8 cellular contexts compared by ENCODE assay signal in genomic region chr10:42551582-42552187, GRCh38.
DNase-seq lines count a peak whose midpoint lies in the region; ATAC-seq, FAIRE-seq and TF ChIP-seq lines count a peak whose summit lies in the region.

No MANE protein-coding gene starts in this region.

- intact Hi-C loops in activated B cell treated with CpG ODN at 0.5 μM for 24 hours (cut with micrococcal nuclease) (loop anchor here (1.0 to 2.0 kb wide), 10 partner anchors 87 to 1097 kb away; partner anchors contain the start of genes BMS1, CSGALNACT2, HNRNPF and ZNF239), left ventricle myocardium inferior (cut with micrococcal nuclease) (no loop called here)

- WGBS in small intestine, 3 donors: 51 to 53% (median 52%) methylated on average over 24 of the region's 24 CpGs

- peaks cover 41% of the 10 kb centered on the region for H3K4me1 Mint-ChIP-seq in activated B cell treated with CpG ODN at 0.5 μM for 24 hours

- peaks cover 2% of the 10 kb centered on the region for H3K9me3 Mint-ChIP-seq in activated B cell treated with CpG ODN at 0.5 μM for 24 hours

- no peak for FAIRE-seq in small intestine (lab: Jason Lieb, UNC)

- H3K27me3 Mint-ChIP-seq in activated B cell treated with CpG ODN at 0.5 μM for 24 hours: no peaks in the 10 kb centered on the region

- ATAC-seq in activated B cell treated with CpG ODN at 0.5 μM for 24 hours (ENCODE audit: low read depth) (no peak), HG02973 (IDR thresholded peaks at IDR 0.05; ENCODE audit: unreplicated experiment) (no peak)

- peak overlapping the region; percentile 89 for H3K27ac Mint-ChIP-seq in activated B cell treated with CpG ODN at 0.5 μM for 24 hours

- H3K4me1 ChIP-seq in left ventricle myocardium inferior (peaks cover 30% of the 10 kb centered on the region), small intestine (ENCODE audit: control insufficient read depth in 2 of 2, insufficient read depth in 1 of 2, low read depth in 1 of 2, low read length in 1 of 2) (peaks cover 0 to 3% of the 10 kb centered on the region in 2 donors)

- H3K9me3 ChIP-seq in left ventricle myocardium inferior (replicated peaks): peaks cover 10% of the 10 kb centered on the region
- no peaks in the 10 kb centered on the region for H3K9me3 ChIP-seq in small intestine (ENCODE audit: control insufficient read depth, low read depth)

- H3K27me3 ChIP-seq in left ventricle myocardium inferior (ENCODE audit: low read depth) (no peaks in the 10 kb centered on the region), small intestine (ENCODE audit: control insufficient read depth in 2 of 2, insufficient read depth in 2 of 2, low read length in 2 of 2) (no peaks in the 10 kb centered on the region)

- peak overlapping the region; percentile 76 for H3K27ac ChIP-seq in left ventricle myocardium inferior (replicated peaks)
- H3K27ac ChIP-seq in small intestine (ENCODE audit: low read depth in 1 of 2, low read length in 1 of 2): no peak overlapping the region

- TF ChIP-seq CTCF in activated B cell treated with CpG ODN at 0.5 μM for 24 hours (IDR thresholded peaks at IDR 0.05) (no peak), left ventricle myocardium inferior (IDR thresholded peaks at IDR 0.05; ENCODE audit: borderline replicate concordance) (no peak)

- H3K36me3 ChIP-seq in left ventricle myocardium inferior (peaks cover 8% of the 10 kb centered on the region), small intestine (ENCODE audit: control insufficient read depth in 2 of 2, insufficient read depth in 2 of 2, low read length in 2 of 2) (no peaks in the 10 kb centered on the region)

- CTCF ChIA-PET in activated B cell treated with CpG ODN at 0.5 μM for 24 hours (lab: Charles Lee): no interaction called here

- POLR2A ChIA-PET in activated B cell treated with CpG ODN at 0.5 μM for 24 hours (lab: Charles Lee): interaction anchor here (1.0 kb wide), 1 partner anchor 232 kb away, joined by 6 read pairs; the partner anchor contains the start of gene BMS1

- H3K4me3 Mint-ChIP-seq in activated B cell treated with CpG ODN at 0.5 μM for 24 hours: peak overlapping the region; percentile 96

- H3K4me3 ChIP-seq in left ventricle myocardium inferior: peak overlapping the region; percentile 81
- peak overlapping the region; percentile 63 to 74 for H3K4me3 ChIP-seq in small intestine (ENCODE audit: low read depth in 1 of 2, low read length in 2 of 2)

- H3K36me3 Mint-ChIP-seq in activated B cell treated with CpG ODN at 0.5 μM for 24 hours (ENCODE audit: low read depth): peaks cover 46% of the 10 kb centered on the region

- DNase-seq in activated CD8-positive, alpha-beta memory T cell treated with anti-CD3 and anti-CD28 coated beads for 24 hours: peak; percentile 62
- no peak for DNase-seq in activated CD8-positive, alpha-beta memory T cell treated with anti-CD3 and anti-CD28 coated beads, Interleukin-2, amount 50 U/mL, for 4 hours
- DNase-seq in activated B cell treated with CpG ODN at 0.5 μM for 24 hours (no peak), left ventricle myocardium inferior (no peak), small intestine (no peak), NCI-H1436 (lab: John Stamatoyannopoulos, UW) (no peak), NCI-H2171 (lab: John Stamatoyannopoulos, UW) (no peak)
